ENCODE assay signal across 10 cellular contexts in the genomic region with DNA sequence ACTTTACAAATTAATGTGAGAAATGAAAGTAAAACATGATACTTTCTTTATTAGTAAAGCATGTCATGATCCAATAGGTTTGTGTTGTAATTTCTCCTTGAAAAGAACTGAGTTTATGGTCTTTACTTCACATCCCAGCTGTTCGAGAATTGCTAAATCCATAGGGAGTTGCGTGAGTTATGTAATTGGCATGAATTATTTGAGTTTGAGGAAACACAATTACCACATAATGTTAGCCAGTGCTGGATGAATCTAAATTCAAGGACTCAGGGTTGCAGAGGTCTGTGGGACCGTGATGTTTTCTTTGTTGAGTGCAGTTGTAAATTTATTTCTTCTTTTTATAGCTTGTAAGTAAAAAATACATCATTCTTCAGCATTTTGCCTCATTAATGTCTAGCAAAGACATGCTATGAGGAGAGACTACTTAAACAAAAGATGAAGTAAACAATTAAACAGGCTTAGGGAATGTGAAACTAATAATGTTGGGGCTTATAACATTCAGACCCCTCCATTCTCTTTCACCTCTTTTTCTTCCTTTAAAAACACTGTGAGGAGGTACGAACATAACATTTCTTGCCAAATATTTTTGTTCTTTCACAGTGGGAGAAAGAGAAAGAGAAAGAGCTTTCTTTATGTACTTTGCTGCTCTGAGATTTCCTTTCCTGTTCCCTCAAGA.
DNase-seq lines count a peak whose midpoint lies in the region; ATAC-seq, FAIRE-seq and TF ChIP-seq lines count a peak whose summit lies in the region.
"Had no signal": no experiment of that assay in that cellular context is flagged by ENCODE, and none has a peak within 500 bp of the region (broad histone marks: within the 10 kb centered on the region; RNA-seq: fewer than 3 reads in every experiment).

No MANE protein-coding gene starts in this region.

- peak overlapping the region; percentile 60 for H3K27ac Mint-ChIP-seq in mesothelial cell of epicardium
- no peak overlapping the region for H3K27ac Mint-ChIP-seq in activated T-helper 2 cell treated with anti-CD3 and anti-CD28 coated beads, Interferon-gamma antibody, Interleukin-2, Interleukin-4, amounts not matched to agents 10 μg/mL and 5 μg/mL and 100 μg/mL, durations not matched to agents 14 hours and 24 hours and 36 hours
- no peak overlapping the region for H3K27ac Mint-ChIP-seq in naive thymus-derived CD8-positive, alpha-beta T cell

- ATAC-seq in naive thymus-derived CD8-positive, alpha-beta T cell, result no peak

- no peaks in the 10 kb centered on the region for H3K27me3 ChIP-seq in small intestine (ENCODE audit: control insufficient read depth in 2 of 2, insufficient read depth in 2 of 2, low read length in 2 of 2)

- no peaks in the 10 kb centered on the region for H3K9me3 ChIP-seq in small intestine (ENCODE audit: control insufficient read depth, low read depth)

- H3K36me3 ChIP-seq in small intestine (ENCODE audit: control insufficient read depth in 2 of 2, insufficient read depth in 2 of 2, low read length in 2 of 2), result no peaks in the 10 kb centered on the region

- peak overlapping the region; percentile 16 for H3K4me3 ChIP-seq in HFF-Myc (replicated peaks; ENCODE audit: low read depth, low read length)
- peak overlapping the region; percentile 6 for H3K4me3 ChIP-seq in astrocyte of the spinal cord (ENCODE audit: low read depth, low read length)
- no peak overlapping the region for H3K4me3 ChIP-seq in small intestine (ENCODE audit: low read depth in 1 of 2, low read length in 2 of 2)

- intact Hi-C loops in activated T-helper 2 cell treated with anti-CD3 and anti-CD28 coated beads, Interferon-gamma antibody, Interleukin-2, Interleukin-4, amounts not matched to agents 10 μg/mL and 5 μg/mL and 100 μg/mL, durations not matched to agents 14 hours and 24 hours and 36 hours (cut with micrococcal nuclease), result no loop called here

- H3K4me1 ChIP-seq in small intestine (ENCODE audit: control insufficient read depth in 2 of 2, insufficient read depth in 1 of 2, low read depth in 1 of 2, low read length in 1 of 2), result no peaks in the 10 kb centered on the region

- H3K4me3 Mint-ChIP-seq in mesothelial cell of epicardium, result peak overlapping the region; percentile 21
- no peak overlapping the region for H3K4me3 Mint-ChIP-seq in activated T-helper 2 cell treated with anti-CD3 and anti-CD28 coated beads, Interferon-gamma antibody, Interleukin-2, Interleukin-4, amounts not matched to agents 10 μg/mL and 5 μg/mL and 100 μg/mL, durations not matched to agents 14 hours and 24 hours and 36 hours (ENCODE audit: low read depth)
- no peak overlapping the region for H3K4me3 Mint-ChIP-seq in naive thymus-derived CD8-positive, alpha-beta T cell

- no peaks in the 10 kb centered on the region for H3K9me3 Mint-ChIP-seq in mesothelial cell of epicardium
- no peaks in the 10 kb centered on the region for H3K9me3 Mint-ChIP-seq in activated T-helper 2 cell treated with anti-CD3 and anti-CD28 coated beads, Interferon-gamma antibody, Interleukin-2, Interleukin-4, amounts not matched to agents 10 μg/mL and 5 μg/mL and 100 μg/mL, durations not matched to agents 14 hours and 24 hours and 36 hours
- H3K9me3 Mint-ChIP-seq in naive thymus-derived CD8-positive, alpha-beta T cell, result no peaks in the 10 kb centered on the region

- no peak overlapping the region for H3K27ac ChIP-seq in small intestine (ENCODE audit: low read depth in 1 of 2, low read length in 1 of 2)

- FAIRE-seq in small intestine (lab: Jason Lieb, UNC), result no peak
- FAIRE-seq: TTC549 had no signal

- DNase-seq in AG09319 (ENCODE audit: extremely low read depth, low read depth) (peak; percentile 62), HFF-Myc (ENCODE audit: extremely low read depth, low read depth) (no peak), astrocyte of the spinal cord (ENCODE audit: low read depth, low spot score) (peak; percentile 61), mesothelial cell of epicardium (ENCODE audit: low spot score in 2 of 2, unreplicated experiment in 2 of 2) (no peak), small intestine (no peak)
- no peak for DNase-seq in activated T-helper 2 cell treated with anti-CD3 and anti-CD28 coated beads, Interferon-gamma antibody, Interleukin-2, Interleukin-4, amounts not matched to agents 10 μg/mL and 5 μg/mL and 100 μg/mL, durations not matched to agents 14 hours and 24 hours and 36 hours (ENCODE audit: low spot score)
- no peak for DNase-seq in naive thymus-derived CD8-positive, alpha-beta T cell
- no peak for DNase-seq in stimulated activated CD4-positive, alpha-beta T cell treated with anti-CD3 and anti-CD28 coated beads, Interleukin-1b, Interleukin-23, amount 100 ng/mL, for 48 hours
- DNase-seq: DMS79 treated with DMSO at 0.1 percent for 48 hours had no signal

- POLR2A ChIA-PET in naive thymus-derived CD8-positive, alpha-beta T cell (lab: Charles Lee), result no interaction called here

- 48 to 69% (median 55%) methylated on average over 4 of the region's 4 CpGs for WGBS in small intestine, 3 donors

- peaks cover 16% of the 10 kb centered on the region for H3K4me1 Mint-ChIP-seq in mesothelial cell of epicardium
- no peaks in the 10 kb centered on the region for H3K4me1 Mint-ChIP-seq in activated T-helper 2 cell treated with anti-CD3 and anti-CD28 coated beads, Interferon-gamma antibody, Interleukin-2, Interleukin-4, amounts not matched to agents 10 μg/mL and 5 μg/mL and 100 μg/mL, durations not matched to agents 14 hours and 24 hours and 36 hours (ENCODE audit: low read depth)
- no peaks in the 10 kb centered on the region for H3K4me1 Mint-ChIP-seq in naive thymus-derived CD8-positive, alpha-beta T cell

- TF ChIP-seq CTCF in AG09319 (IDR thresholded peaks at IDR 0.05; ENCODE audit: low read depth, low read length), result no peak
- TF ChIP-seq CTCF in HFF-Myc (IDR thresholded peaks at IDR 0.05; ENCODE audit: low read depth, low read length, missing control alignments), result no peak
- no peak for TF ChIP-seq CTCF in astrocyte of the spinal cord (IDR thresholded peaks at IDR 0.05; ENCODE audit: low read depth, low read length)
- no peak for TF ChIP-seq CTCF in mesothelial cell of epicardium (IDR thresholded peaks at IDR 0.05; ENCODE audit: unreplicated experiment)

- H3K27me3 Mint-ChIP-seq in mesothelial cell of epicardium (ENCODE audit: low read depth), result no peaks in the 10 kb centered on the region
- H3K27me3 Mint-ChIP-seq in activated T-helper 2 cell treated with anti-CD3 and anti-CD28 coated beads, Interferon-gamma antibody, Interleukin-2, Interleukin-4, amounts not matched to agents 10 μg/mL and 5 μg/mL and 100 μg/mL, durations not matched to agents 14 hours and 24 hours and 36 hours (ENCODE audit: low read depth), result peaks cover 2% of the 10 kb centered on the region
- H3K27me3 Mint-ChIP-seq in naive thymus-derived CD8-positive, alpha-beta T cell, result peaks cover 0 to 5% (median 0%) of the 10 kb centered on the region in 5 donors

- no peaks in the 10 kb centered on the region for H3K36me3 Mint-ChIP-seq in mesothelial cell of epicardium
- H3K36me3 Mint-ChIP-seq in activated T-helper 2 cell treated with anti-CD3 and anti-CD28 coated beads, Interferon-gamma antibody, Interleukin-2, Interleukin-4, amounts not matched to agents 10 μg/mL and 5 μg/mL and 100 μg/mL, durations not matched to agents 14 hours and 24 hours and 36 hours (ENCODE audit: low read depth), result no peaks in the 10 kb centered on the region
- no peaks in the 10 kb centered on the region for H3K36me3 Mint-ChIP-seq in naive thymus-derived CD8-positive, alpha-beta T cell

- in situ Hi-C loops in astrocyte of the spinal cord (cut with HindIII; ENCODE audit: low sequenced_read_pairs), result no loop called here

Comparison
In these comparisons a context has a peak if more than half of its experiments do, and no peak if none do; other contexts are left out.
1. DNase-seq: peak in AG09319 (single experiment) and astrocyte of the spinal cord (single experiment); none in HFF-Myc (single experiment), mesothelial cell of epicardium (0 of 2), activated T-helper 2 cell treated with anti-CD3 and anti-CD28 coated beads, Interferon-gamma antibody, Interleukin-2, Interleukin-4, amounts not matched to agents 10 μg/mL and 5 μg/mL and 100 μg/mL, durations not matched to agents 14 hours and 24 hours and 36 hours (single experiment), naive thymus-derived CD8-positive, alpha-beta T cell (0 of 10), small intestine (single experiment) and stimulated activated CD4-positive, alpha-beta T cell treated with anti-CD3 and anti-CD28 coated beads, Interleukin-1b, Interleukin-23, amount 100 ng/mL, for 48 hours (single experiment).
2. H3K4me3 ChIP-seq: peak in HFF-Myc (single experiment) and astrocyte of the spinal cord (single experiment); none in small intestine (0 of 2).